In genomic region chr1:59026472-59026948, GRCh38 we compare ENCODE assay signal across 9 cellular contexts.
DNase-seq lines count a peak whose midpoint lies in the region; ATAC-seq and TF ChIP-seq lines count a peak whose summit lies in the region.
"Had no signal": no experiment of that assay in that cellular context is flagged by ENCODE, and none has a peak within 500 bp of the region (broad histone marks: within the 10 kb centered on the region; RNA-seq: fewer than 3 reads in every experiment).

No MANE protein-coding gene starts in this region.

- H3K36me3 Mint-ChIP-seq in activated naive CD8-positive, alpha-beta T cell, result peaks cover 3% of the 10 kb centered on the region
- H3K36me3 Mint-ChIP-seq in stimulated activated memory B cell treated with anti-CD40 and anti-IgM and Interleukin-4, amounts not matched to agents 10 μg/mL and 1 μg/mL and 100 μg/mL, for 72 hours, result peaks cover 5% of the 10 kb centered on the region
- H3K36me3 Mint-ChIP-seq: activated naive CD4-positive, alpha-beta T cell treated with anti-CD3 and anti-CD28 coated beads, Interleukin-2, amount 50 U/mL, for 24 hours had no signal

- intact Hi-C loops in lower leg skin (cut with DNase I; ENCODE audit: low total_unique reads), result no loop called here

- H3K4me1 Mint-ChIP-seq in activated naive CD8-positive, alpha-beta T cell (ENCODE audit: low read depth), result peaks cover 3% of the 10 kb centered on the region
- peaks cover 15% of the 10 kb centered on the region for H3K4me1 Mint-ChIP-seq in stimulated activated memory B cell treated with anti-CD40 and anti-IgM and Interleukin-4, amounts not matched to agents 10 μg/mL and 1 μg/mL and 100 μg/mL, for 72 hours

- no peak for DNase-seq in lower leg skin (ENCODE audit: low spot score in 2 of 2)
- DNase-seq in NCI-H187 (lab: John Stamatoyannopoulos, UW), result no peak
- DNase-seq in DMS114 treated with DMSO at 0.1 percent for 48 hours (lab: John Stamatoyannopoulos, UW; ENCODE audit: unreplicated experiment), result no peak
- DNase-seq: NCI-H82 had no signal

- ATAC-seq in GM19035 (IDR thresholded peaks at IDR 0.05; ENCODE audit: unreplicated experiment) (peak; percentile 24), HG03064 (IDR thresholded peaks at IDR 0.05; ENCODE audit: low read depth, unreplicated experiment) (peak; percentile 23)
- ATAC-seq in stimulated activated memory B cell treated with anti-CD40 and anti-IgM and Interleukin-4, amounts not matched to agents 10 μg/mL and 1 μg/mL and 100 μg/mL, for 72 hours, result peak; percentile 54

- no peak for TF ChIP-seq POLR2A in lower leg skin (IDR thresholded peaks at IDR 0.05)

- H3K4me3 ChIP-seq in lower leg skin (ENCODE audit: low read depth, poor library complexity, severe bottlenecking), result no peak overlapping the region

- peaks cover 1% of the 10 kb centered on the region for H3K27me3 Mint-ChIP-seq in activated naive CD8-positive, alpha-beta T cell
- no peaks in the 10 kb centered on the region for H3K27me3 Mint-ChIP-seq in stimulated activated memory B cell treated with anti-CD40 and anti-IgM and Interleukin-4, amounts not matched to agents 10 μg/mL and 1 μg/mL and 100 μg/mL, for 72 hours
- H3K27me3 Mint-ChIP-seq: activated naive CD4-positive, alpha-beta T cell treated with anti-CD3 and anti-CD28 coated beads, Interleukin-2, amount 50 U/mL, for 24 hours had no signal

- no peaks in the 10 kb centered on the region for H3K9me3 Mint-ChIP-seq in activated naive CD8-positive, alpha-beta T cell (ENCODE audit: low read depth)
- H3K9me3 Mint-ChIP-seq in stimulated activated memory B cell treated with anti-CD40 and anti-IgM and Interleukin-4, amounts not matched to agents 10 μg/mL and 1 μg/mL and 100 μg/mL, for 72 hours, result no peaks in the 10 kb centered on the region
- H3K9me3 Mint-ChIP-seq: activated naive CD4-positive, alpha-beta T cell treated with anti-CD3 and anti-CD28 coated beads, Interleukin-2, amount 50 U/mL, for 24 hours had no signal

- TF ChIP-seq CTCF in lower leg skin (IDR thresholded peaks at IDR 0.05), result no peak

- peak overlapping the region; percentile 50 for H3K27ac Mint-ChIP-seq in activated naive CD8-positive, alpha-beta T cell
- no peak overlapping the region for H3K27ac Mint-ChIP-seq in stimulated activated memory B cell treated with anti-CD40 and anti-IgM and Interleukin-4, amounts not matched to agents 10 μg/mL and 1 μg/mL and 100 μg/mL, for 72 hours
- H3K27ac Mint-ChIP-seq: activated naive CD4-positive, alpha-beta T cell treated with anti-CD3 and anti-CD28 coated beads, Interleukin-2, amount 50 U/mL, for 24 hours had no signal

- 62 to 67% methylated on average over 6 of the region's 6 CpGs for WGBS in lower leg skin, 2 donors

- H3K4me3 Mint-ChIP-seq in activated naive CD8-positive, alpha-beta T cell, result no peak overlapping the region
- H3K4me3 Mint-ChIP-seq in stimulated activated memory B cell treated with anti-CD40 and anti-IgM and Interleukin-4, amounts not matched to agents 10 μg/mL and 1 μg/mL and 100 μg/mL, for 72 hours, result peak overlapping the region; percentile 59
- H3K4me3 Mint-ChIP-seq: activated naive CD4-positive, alpha-beta T cell treated with anti-CD3 and anti-CD28 coated beads, Interleukin-2, amount 50 U/mL, for 24 hours had no signal
